Comparison of ENCODE assay signal across 35 cellular contexts in the genomic region with DNA sequence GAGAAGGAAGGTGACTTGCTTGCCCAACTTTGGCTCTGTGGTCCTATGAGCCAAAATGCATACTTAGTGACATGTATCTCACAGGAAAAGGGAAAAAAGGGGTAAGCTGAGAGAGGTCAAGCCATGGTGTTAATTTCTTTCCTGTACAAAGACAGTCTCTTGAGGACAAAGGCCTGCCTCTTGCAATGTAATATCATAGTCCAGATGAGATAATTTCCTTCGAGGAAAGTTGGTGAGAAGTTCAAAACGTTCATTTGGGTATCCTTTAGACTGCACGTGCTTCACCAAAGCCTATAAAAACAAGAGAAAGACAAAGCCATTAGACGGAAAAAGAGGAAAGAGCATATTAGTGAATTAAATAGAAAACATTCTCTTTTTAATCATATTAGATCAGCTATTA. TPM values are rescaled to one million over a fixed set of nuclear protein-coding genes. Genes with fewer than 3 reads are reported as not detected.
"Had no signal": no experiment of that assay in that cellular context is flagged by ENCODE, and none has a peak within 500 bp of the region (broad histone marks: within the 10 kb centered on the region; RNA-seq: fewer than 3 reads in every experiment).

No MANE protein-coding gene starts in this region.

- FAIRE-seq: endometrium had no signal

- H3K4me1 Mint-ChIP-seq: brain had no signal

- H3K27me3 ChIP-seq: ascending aorta, breast epithelium, cardiac muscle cell, colonic mucosa, dorsolateral prefrontal cortex, esophagus muscularis mucosa, foreskin keratinocyte, gastrocnemius medialis, heart left ventricle had no signal

- H3K9me3 ChIP-seq: ascending aorta, breast epithelium, colonic mucosa, esophagus muscularis mucosa, gastrocnemius medialis, heart left ventricle had no signal

- DNase-seq: activated CD4-positive, alpha-beta memory T cell treated with anti-CD3 and anti-CD28 coated beads for 36 hours; activated CD4-positive, alpha-beta T cell treated with anti-CD3 and anti-CD28 coated beads for 36 hours; activated CD4-positive, alpha-beta T cell treated with anti-CD3 and anti-CD28 coated beads, Interleukin-2, amount 10 ng/mL, durations not matched to agents 24 days and 14 days; activated CD4-positive, CD25-positive, alpha-beta regulatory T cell; activated CD4-positive, CD25-positive, alpha-beta regulatory T cell treated with anti-CD3 and anti-CD28 coated beads, Interleukin-2, amount 50 U/mL, for 72 hours; activated CD8-positive, alpha-beta memory T cell treated with anti-CD3 and anti-CD28 coated beads, Interleukin-2, amount 10 ng/mL, durations not matched to agents 7 days and 5 days; activated CD8-positive, alpha-beta memory T cell treated with anti-CD3 and anti-CD28 coated beads, Interleukin-2, amount 50 U/mL, for 4 hours; activated CD8-positive, alpha-beta T cell treated with anti-CD3 and anti-CD28 coated beads, Interleukin-2, amount 10 ng/mL, durations not matched to agents 7 days and 5 days; activated effector memory CD4-positive, alpha-beta T cell treated with anti-CD3 and anti-CD28 coated beads, Interleukin-2, amount 50 U/mL, for 16 hours; activated naive CD4-positive, alpha-beta T cell treated with anti-CD3 and anti-CD28 coated beads, Interleukin-2, amount 10 ng/mL, durations not matched to agents 7 days and 5 days; activated naive CD8-positive, alpha-beta T cell treated with anti-CD3 and anti-CD28 coated beads, Interleukin-2, amount 10 ng/mL, durations not matched to agents 7 days and 5 days; activated T-cell treated with anti-CD3 and anti-CD28 coated beads, Interleukin-2, amount 50 U/mL, for 1 hour; activated T-cell treated with anti-CD3 and anti-CD28 coated beads, Interleukin-2, amount 50 U/mL, for 48 hours; central memory CD4-positive, alpha-beta T cell; cerebellar nuclear complex; colonic mucosa; dorsolateral prefrontal cortex; effector memory CD4-positive, alpha-beta T cell; erythroblast; foreskin keratinocyte; gastrocnemius medialis; glutamatergic neuron; heart left ventricle; T-helper 1 cell; T-helper 2 cell had no signal

- H3K4me1 ChIP-seq: ascending aorta, breast epithelium, colonic mucosa, foreskin keratinocyte, gastrocnemius medialis, heart left ventricle had no signal

- H3K36me3 ChIP-seq: breast epithelium had no signal

- H3K27ac ChIP-seq: ascending aorta, breast epithelium, cardiac muscle cell, colonic mucosa, dorsolateral prefrontal cortex, esophagus muscularis mucosa, foreskin keratinocyte, gastrocnemius medialis, heart left ventricle had no signal

- H3K4me3 Mint-ChIP-seq: activated CD4-positive, alpha-beta memory T cell treated with anti-CD3 and anti-CD28 coated beads for 36 hours; activated CD4-positive, alpha-beta T cell treated with anti-CD3 and anti-CD28 coated beads for 36 hours; activated CD4-positive, alpha-beta T cell treated with anti-CD3 and anti-CD28 coated beads, Interleukin-2, amount 10 ng/mL, durations not matched to agents 24 days and 14 days; activated CD8-positive, alpha-beta memory T cell treated with anti-CD3 and anti-CD28 coated beads, Interleukin-2, amount 10 ng/mL, durations not matched to agents 7 days and 5 days; activated CD8-positive, alpha-beta T cell treated with anti-CD3 and anti-CD28 coated beads, Interleukin-2, amount 10 ng/mL, durations not matched to agents 7 days and 5 days; activated naive CD4-positive, alpha-beta T cell treated with anti-CD3 and anti-CD28 coated beads, Interleukin-2, amount 10 ng/mL, durations not matched to agents 7 days and 5 days; activated naive CD8-positive, alpha-beta T cell treated with anti-CD3 and anti-CD28 coated beads, Interleukin-2, amount 10 ng/mL, durations not matched to agents 7 days and 5 days; activated T-helper 1 cell treated with anti-CD3 and anti-CD28 coated beads, Interleukin-12 subunit alpha, Interleukin-12 subunit beta, Interleukin-2, Interleukin-4 antibody, amounts not matched to agents 30 ng/mL and 10 ng/mL and 1 ng/mL, durations not matched to agents 14 hours and 24 hours and 36 hours; brain had no signal

- H3K27me3 Mint-ChIP-seq: activated CD4-positive, alpha-beta memory T cell treated with anti-CD3 and anti-CD28 coated beads for 36 hours; activated CD4-positive, alpha-beta T cell treated with anti-CD3 and anti-CD28 coated beads for 36 hours; activated CD4-positive, alpha-beta T cell treated with anti-CD3 and anti-CD28 coated beads, Interleukin-2, amount 10 ng/mL, durations not matched to agents 24 days and 14 days; activated CD8-positive, alpha-beta memory T cell treated with anti-CD3 and anti-CD28 coated beads, Interleukin-2, amount 10 ng/mL, durations not matched to agents 7 days and 5 days; activated naive CD4-positive, alpha-beta T cell treated with anti-CD3 and anti-CD28 coated beads, Interleukin-2, amount 10 ng/mL, durations not matched to agents 7 days and 5 days; activated naive CD8-positive, alpha-beta T cell treated with anti-CD3 and anti-CD28 coated beads, Interleukin-2, amount 10 ng/mL, durations not matched to agents 7 days and 5 days; brain had no signal

- H3K27ac Mint-ChIP-seq: activated CD4-positive, alpha-beta memory T cell treated with anti-CD3 and anti-CD28 coated beads for 36 hours; activated CD4-positive, alpha-beta T cell treated with anti-CD3 and anti-CD28 coated beads for 36 hours; activated CD4-positive, alpha-beta T cell treated with anti-CD3 and anti-CD28 coated beads, Interleukin-2, amount 10 ng/mL, durations not matched to agents 24 days and 14 days; activated CD8-positive, alpha-beta memory T cell treated with anti-CD3 and anti-CD28 coated beads, Interleukin-2, amount 10 ng/mL, durations not matched to agents 7 days and 5 days; activated CD8-positive, alpha-beta T cell treated with anti-CD3 and anti-CD28 coated beads, Interleukin-2, amount 10 ng/mL, durations not matched to agents 7 days and 5 days; activated naive CD4-positive, alpha-beta T cell treated with anti-CD3 and anti-CD28 coated beads, Interleukin-2, amount 10 ng/mL, durations not matched to agents 7 days and 5 days; activated naive CD4-positive, alpha-beta T cell treated with anti-CD3 and anti-CD28 coated beads, Interleukin-2, amount 50 U/mL, for 72 hours; activated naive CD8-positive, alpha-beta T cell treated with anti-CD3 and anti-CD28 coated beads, Interleukin-2, amount 10 ng/mL, durations not matched to agents 7 days and 5 days; activated T-helper 1 cell treated with anti-CD3 and anti-CD28 coated beads, Interleukin-12 subunit alpha, Interleukin-12 subunit beta, Interleukin-2, Interleukin-4 antibody, amounts not matched to agents 30 ng/mL and 10 ng/mL and 1 ng/mL, durations not matched to agents 14 hours and 24 hours and 36 hours; activated T-helper 2 cell treated with anti-CD3 and anti-CD28 coated beads, Interferon-gamma antibody, Interleukin-2, Interleukin-4, amounts not matched to agents 10 μg/mL and 5 μg/mL and 100 μg/mL, durations not matched to agents 14 hours and 24 hours and 36 hours; brain had no signal

- H3K9me3 Mint-ChIP-seq: activated CD4-positive, alpha-beta memory T cell treated with anti-CD3 and anti-CD28 coated beads for 36 hours; activated CD4-positive, alpha-beta T cell treated with anti-CD3 and anti-CD28 coated beads, Interleukin-2, amount 10 ng/mL, durations not matched to agents 24 days and 14 days; activated naive CD4-positive, alpha-beta T cell treated with anti-CD3 and anti-CD28 coated beads, Interleukin-2, amount 10 ng/mL, durations not matched to agents 7 days and 5 days; activated naive CD4-positive, alpha-beta T cell treated with anti-CD3 and anti-CD28 coated beads, Interleukin-2, amount 50 U/mL, for 72 hours; activated naive CD8-positive, alpha-beta T cell treated with anti-CD3 and anti-CD28 coated beads, Interleukin-2, amount 10 ng/mL, durations not matched to agents 7 days and 5 days; activated T-helper 1 cell treated with anti-CD3 and anti-CD28 coated beads, Interleukin-12 subunit alpha, Interleukin-12 subunit beta, Interleukin-2, Interleukin-4 antibody, amounts not matched to agents 30 ng/mL and 10 ng/mL and 1 ng/mL, durations not matched to agents 14 hours and 24 hours and 36 hours; activated T-helper 2 cell treated with anti-CD3 and anti-CD28 coated beads, Interferon-gamma antibody, Interleukin-2, Interleukin-4, amounts not matched to agents 10 μg/mL and 5 μg/mL and 100 μg/mL, durations not matched to agents 14 hours and 24 hours and 36 hours; brain had no signal

- ATAC-seq: activated CD4-positive, alpha-beta T cell treated with anti-CD3 and anti-CD28 coated beads for 36 hours; activated CD8-positive, alpha-beta memory T cell treated with anti-CD3 and anti-CD28 coated beads, Interleukin-2, amount 10 ng/mL, durations not matched to agents 7 days and 5 days; activated CD8-positive, alpha-beta T cell treated with anti-CD3 and anti-CD28 coated beads, Interleukin-2, amount 10 ng/mL, durations not matched to agents 7 days and 5 days; activated naive CD4-positive, alpha-beta T cell treated with anti-CD3 and anti-CD28 coated beads, Interleukin-2, amount 50 U/mL, for 72 hours; foreskin keratinocyte; gastrocnemius medialis; heart left ventricle had no signal

- H3K4me3 ChIP-seq: ascending aorta, breast epithelium, cardiac muscle cell, colonic mucosa, dorsolateral prefrontal cortex, esophagus muscularis mucosa, gastrocnemius medialis, heart left ventricle had no signal

RNA-seq across cellular contexts. Expression of a gene that starts 18.4 kb away (rescaled TPM):
- total RNA-seq: activated CD4-positive, alpha-beta memory T cell treated with anti-CD3 and anti-CD28 coated beads for 36 hours; activated CD4-positive, alpha-beta T cell treated with anti-CD3 and anti-CD28 coated beads for 36 hours; activated CD4-positive, alpha-beta T cell treated with anti-CD3 and anti-CD28 coated beads, Interleukin-2, amount 10 ng/mL, durations not matched to agents 24 days and 14 days; activated CD8-positive, alpha-beta memory T cell treated with anti-CD3 and anti-CD28 coated beads for 36 hours; activated CD8-positive, alpha-beta memory T cell treated with anti-CD3 and anti-CD28 coated beads, Interleukin-2, amount 10 ng/mL, durations not matched to agents 7 days and 5 days; activated CD8-positive, alpha-beta T cell treated with anti-CD3 and anti-CD28 coated beads, Interleukin-2, amount 10 ng/mL, durations not matched to agents 7 days and 5 days; activated T-helper 1 cell treated with anti-CD3 and anti-CD28 coated beads, Interleukin-12 subunit alpha, Interleukin-12 subunit beta, Interleukin-2, Interleukin-4 antibody, amounts not matched to agents 30 ng/mL and 10 ng/mL and 1 ng/mL, durations not matched to agents 14 hours and 24 hours and 36 hours; activated T-helper 2 cell treated with anti-CD3 and anti-CD28 coated beads, Interferon-gamma antibody, Interleukin-2, Interleukin-4, amounts not matched to agents 10 μg/mL and 5 μg/mL and 100 μg/mL, durations not matched to agents 14 hours and 24 hours and 36 hours; ascending aorta; cardiac muscle cell; esophagus muscularis mucosa had no signal
- polyA plus RNA-seq: cardiac muscle cell, heart left ventricle had no signal

RNA-seq across cellular contexts. Expression of a gene that starts 38.5 kb away (rescaled TPM):
- total RNA-seq: ascending aorta had no signal
